In genomic region chr18:44943201-44943881, GRCh38 we compare ENCODE assay signal across 11 cellular contexts.
DNase-seq lines count a peak whose midpoint lies in the region; TF ChIP-seq lines count a peak whose summit lies in the region.
"Had no signal": no experiment of that assay in that cellular context is flagged by ENCODE, and none has a peak within 500 bp of the region (broad histone marks: within the 10 kb centered on the region; RNA-seq: fewer than 3 reads in every experiment).

No MANE protein-coding gene starts in this region.

- H3K79me2 ChIP-seq in osteoblast (ENCODE audit: insufficient read depth, low read length), result no peaks in the 10 kb centered on the region

- in situ Hi-C loops in brain microvascular endothelial cell (cut with HindIII; ENCODE audit: low pct_ligation_motif_present, low sequenced_read_pairs), result no loop called here

- no TSS peak for BruUV-seq in A673 (replicated peaks; lab: Mats Ljungman, UMichigan)

- H3K4me3 ChIP-seq in A673 (ENCODE audit: low read depth, low read length, poor library complexity, severe bottlenecking), result no peak overlapping the region
- H3K4me3 ChIP-seq in brain microvascular endothelial cell (ENCODE audit: low read depth, low read length), result no peak overlapping the region
- no peak overlapping the region for H3K4me3 ChIP-seq in osteoblast (ENCODE audit: insufficient read depth, low read length)
- no peak overlapping the region for H3K4me3 ChIP-seq in sigmoid colon
- H3K4me3 ChIP-seq in lower leg skin (ENCODE audit: low read depth, poor library complexity, severe bottlenecking), result no peak overlapping the region

- TF ChIP-seq POLR2A in sigmoid colon (IDR thresholded peaks at IDR 0.05) (no peak), lower leg skin (IDR thresholded peaks at IDR 0.05) (no peak)

- no peak for TF ChIP-seq EP300 in sigmoid colon (IDR thresholded peaks at IDR 0.05)

- CTCF ChIA-PET in A673 (lab: Charles Lee), result no interaction called here

- DNase-seq in A673 (ENCODE audit: low spot score) (peak; percentile 42), HK-2 (ENCODE audit: unreplicated experiment) (peak; percentile 30), brain microvascular endothelial cell (peak; percentile 81), kidney tubule cell (ENCODE audit: low spot score) (peak; percentile 96), osteoblast (ENCODE audit: insufficient read length, low spot score, missing footprints) (no peak), sigmoid colon (no peak), lower leg skin (ENCODE audit: low spot score in 2 of 2) (no peak), superior temporal gyrus (ENCODE audit: extremely low spot score) (no peak)
- DNase-seq: AML-193, hippocampal formation, NCI-H1436 treated with DMSO at 0.1 percent for 48 hours had no signal

- WGBS in sigmoid colon, 2 donors, result 86 to 88% methylated on average over 3 of the region's 3 CpGs
- WGBS in lower leg skin, 2 donors, result 73 to 75% methylated on average over 3 of the region's 3 CpGs

- intact Hi-C loops in A673 (cut with micrococcal nuclease; ENCODE audit: unreplicated experiment), result no loop called here
- intact Hi-C loops in sigmoid colon (cut with DNase I), result loop anchor here (5.0 to 10.0 kb wide), 2 partner anchors 51 to 61 kb away; no protein-coding TSS in a partner anchor
- intact Hi-C loops in lower leg skin (cut with DNase I; ENCODE audit: low total_unique reads), result no loop called here

- no peaks in the 10 kb centered on the region for H3K36me3 ChIP-seq in A673 (ENCODE audit: insufficient read depth, low read length, poor library complexity, severe bottlenecking)
- no peaks in the 10 kb centered on the region for H3K36me3 ChIP-seq in brain microvascular endothelial cell (replicated peaks)
- H3K36me3 ChIP-seq in osteoblast (ENCODE audit: insufficient read depth, low read length), result no peaks in the 10 kb centered on the region
- H3K36me3 ChIP-seq in sigmoid colon, result no peaks in the 10 kb centered on the region

- H3K27ac ChIP-seq in A673 (ENCODE audit: low read depth, low read length, poor library complexity, severe bottlenecking) (no peak overlapping the region), brain microvascular endothelial cell (no peak overlapping the region), osteoblast (ENCODE audit: low read depth, low read length) (no peak overlapping the region), sigmoid colon (peak overlapping the region in 2 of 4 donors; percentile 12 to 21)

- H3K4me2 ChIP-seq in osteoblast (ENCODE audit: insufficient read depth, low read length), result no peak overlapping the region

- POLR2A ChIA-PET in A673 (lab: Charles Lee; ENCODE audit: low non-redundant PET), result no interaction called here

- no peak for TF ChIP-seq CTCF in A673 (conservative IDR thresholded peaks at IDR 0.05; ENCODE audit: low read depth, low read length)
- TF ChIP-seq CTCF in brain microvascular endothelial cell (IDR thresholded peaks at IDR 0.05; ENCODE audit: low read depth, low read length, missing control alignments), result no peak
- no peak for TF ChIP-seq CTCF in osteoblast (IDR thresholded peaks at IDR 0.05; ENCODE audit: extremely low read depth, low read depth, low read length)
- no peak for TF ChIP-seq CTCF in sigmoid colon (IDR thresholded peaks at IDR 0.05)
- TF ChIP-seq CTCF in lower leg skin (IDR thresholded peaks at IDR 0.05), result no peak

- peaks cover 3% of the 10 kb centered on the region for H4K20me1 ChIP-seq in osteoblast (ENCODE audit: insufficient read depth, low read length)

- no peaks in the 10 kb centered on the region for H3K9me3 ChIP-seq in A673 (ENCODE audit: low read depth, low read length, poor library complexity, severe bottlenecking)
- H3K9me3 ChIP-seq in osteoblast (ENCODE audit: low read depth, low read length), result no peaks in the 10 kb centered on the region
- H3K9me3 ChIP-seq in sigmoid colon, result no peaks in the 10 kb centered on the region

- no peaks in the 10 kb centered on the region for H3K4me1 ChIP-seq in A673 (ENCODE audit: insufficient read depth, low read length, poor library complexity, severe bottlenecking)
- H3K4me1 ChIP-seq in osteoblast (ENCODE audit: insufficient read depth, low read length), result peaks cover 8% of the 10 kb centered on the region
- H3K4me1 ChIP-seq in sigmoid colon, result peaks cover 0 to 44% (median 36%) of the 10 kb centered on the region in 4 donors

- H3K27me3 ChIP-seq in A673 (replicated peaks; ENCODE audit: insufficient read depth, low read depth, low read length, poor library complexity), result no peaks in the 10 kb centered on the region
- no peaks in the 10 kb centered on the region for H3K27me3 ChIP-seq in brain microvascular endothelial cell (replicated peaks)
- no peaks in the 10 kb centered on the region for H3K27me3 ChIP-seq in osteoblast (ENCODE audit: insufficient read depth, low read length)
- no peaks in the 10 kb centered on the region for H3K27me3 ChIP-seq in sigmoid colon

- no peak overlapping the region for H2AFZ ChIP-seq in osteoblast (ENCODE audit: low read length)

Comparison
In these comparisons a context has a peak if more than half of its experiments do, and no peak if none do; other contexts are left out.
1. DNase-seq: peak in A673 (single experiment), HK-2 (single experiment), brain microvascular endothelial cell (single experiment) and kidney tubule cell (single experiment); none in osteoblast (single experiment), sigmoid colon (single experiment), lower leg skin (0 of 2) and superior temporal gyrus (single experiment).